Comparison of ENCODE assay signal across 8 cellular contexts in genomic region chr1:118987431-118988185, GRCh38. TPM values are rescaled to one million over a fixed set of nuclear protein-coding genes. Genes with fewer than 3 reads are reported as not detected.
A peak's percentile ranks its signal among the peaks of the same experiment; 100 is the strongest.
DNase-seq lines count a peak whose midpoint lies in the region; ATAC-seq and TF ChIP-seq lines count a peak whose summit lies in the region.

No MANE protein-coding gene starts in this region.

- H3K27me3 Mint-ChIP-seq in CD8-positive, alpha-beta T cell (ENCODE audit: low read depth), result peaks cover 82% of the 10 kb centered on the region
- peaks cover 14% of the 10 kb centered on the region for H3K27me3 Mint-ChIP-seq in HFFc6 (ENCODE audit: insufficient read depth)
- peaks cover 58 to 100% (median 89%) of the 10 kb centered on the region in 5 donors for H3K27me3 Mint-ChIP-seq in naive thymus-derived CD8-positive, alpha-beta T cell

- DNase-seq in CD8-positive, alpha-beta T cell, result no peak
- DNase-seq in HFFc6 (peak; percentile 51), DMS153 treated with DMSO at 0.1 percent for 48 hours (lab: John Stamatoyannopoulos, UW; ENCODE audit: unreplicated experiment) (no peak), HEK293T (ENCODE audit: extremely low spot score) (no peak), head of caudate nucleus (no peak)
- DNase-seq in naive thymus-derived CD8-positive, alpha-beta T cell, result no peak

- peak overlapping the region; percentile 49 for H3K4me3 Mint-ChIP-seq in CD8-positive, alpha-beta T cell
- H3K4me3 Mint-ChIP-seq in HFFc6, result peak overlapping the region; percentile 98
- H3K4me3 Mint-ChIP-seq in naive thymus-derived CD8-positive, alpha-beta T cell, result peak overlapping the region in 9 of 10 donors; percentile 18 to 77 (median 65)

- POLR2A ChIA-PET in CD8-positive, alpha-beta T cell (lab: Charles Lee), result no interaction called here
- POLR2A ChIA-PET in naive thymus-derived CD8-positive, alpha-beta T cell (lab: Charles Lee), result no interaction called here
- POLR2A ChIA-PET in HEK293T (lab: Yijun Ruan, JAX), result no interaction called here

- H3K36me3 ChIP-seq in CD8-positive, alpha-beta T cell (ENCODE audit: insufficient read depth, low read length), result no peaks in the 10 kb centered on the region
- no peaks in the 10 kb centered on the region for H3K36me3 ChIP-seq in duodenal mucosa (ENCODE audit: control insufficient read depth in 1 of 2, insufficient read depth in 2 of 2, low read length in 2 of 2)

- H3K36me3 Mint-ChIP-seq in CD8-positive, alpha-beta T cell, result no peaks in the 10 kb centered on the region
- peaks cover 21% of the 10 kb centered on the region for H3K36me3 Mint-ChIP-seq in HFFc6 (ENCODE audit: low read depth)
- peaks cover 0 to 32% (median 17%) of the 10 kb centered on the region in 3 donors for H3K36me3 Mint-ChIP-seq in naive thymus-derived CD8-positive, alpha-beta T cell

- peaks cover 32% of the 10 kb centered on the region for H3K27me3 ChIP-seq in CD8-positive, alpha-beta T cell (ENCODE audit: insufficient read depth, low read length)
- peaks cover 98 to 100% of the 10 kb centered on the region in 2 donors for H3K27me3 ChIP-seq in duodenal mucosa (ENCODE audit: control insufficient read depth in 1 of 2, insufficient read depth in 2 of 2, low read length in 2 of 2)

- no peaks in the 10 kb centered on the region for H3K9me3 ChIP-seq in CD8-positive, alpha-beta T cell (ENCODE audit: low read length)
- H3K9me3 ChIP-seq in duodenal mucosa (ENCODE audit: control insufficient read depth in 1 of 2, low read length in 2 of 2), result no peaks in the 10 kb centered on the region

- intact Hi-C loops in CD8-positive, alpha-beta T cell (cut with DNase I, micrococcal nuclease), result no loop called here
- intact Hi-C loops in head of caudate nucleus (cut with DNase I), result no loop called here

- H3K27ac Mint-ChIP-seq in CD8-positive, alpha-beta T cell, result no peak overlapping the region
- H3K27ac Mint-ChIP-seq in HFFc6, result peak overlapping the region; percentile 96
- no peak overlapping the region for H3K27ac Mint-ChIP-seq in naive thymus-derived CD8-positive, alpha-beta T cell

- peaks cover 30% of the 10 kb centered on the region for H3K4me1 Mint-ChIP-seq in CD8-positive, alpha-beta T cell (ENCODE audit: low read depth)
- peaks cover 45% of the 10 kb centered on the region for H3K4me1 Mint-ChIP-seq in HFFc6 (ENCODE audit: low read depth)
- H3K4me1 Mint-ChIP-seq in naive thymus-derived CD8-positive, alpha-beta T cell, result peaks cover 24 to 46% (median 35%) of the 10 kb centered on the region in 4 donors

- H3K4me1 ChIP-seq in CD8-positive, alpha-beta T cell (ENCODE audit: insufficient read depth, low read length), result peaks cover 8% of the 10 kb centered on the region
- H3K4me1 ChIP-seq in duodenal mucosa (ENCODE audit: control insufficient read depth in 1 of 2, insufficient read depth in 2 of 2, low read length in 2 of 2), result peaks cover 14 to 20% of the 10 kb centered on the region in 2 donors

- no peaks in the 10 kb centered on the region for H3K9me3 Mint-ChIP-seq in CD8-positive, alpha-beta T cell
- H3K9me3 Mint-ChIP-seq in HFFc6, result peaks cover 6% of the 10 kb centered on the region; the same call in 1 of the 2 replicates
- peaks cover 0 to 33% (median 13%) of the 10 kb centered on the region in 9 donors for H3K9me3 Mint-ChIP-seq in naive thymus-derived CD8-positive, alpha-beta T cell

- CTCF ChIA-PET in CD8-positive, alpha-beta T cell (lab: Charles Lee), result no interaction called here
- CTCF ChIA-PET in HEK293T (lab: Yijun Ruan, JAX), result no interaction called here

- H3K27ac ChIP-seq in CD8-positive, alpha-beta T cell (ENCODE audit: low read depth, low read length), result no peak overlapping the region
- no peak overlapping the region for H3K27ac ChIP-seq in duodenal mucosa (ENCODE audit: low read depth, low read length)

- no peak for TF ChIP-seq CTCF in CD8-positive, alpha-beta T cell (IDR thresholded peaks at IDR 0.05)
- TF ChIP-seq CTCF in HFFc6 (IDR thresholded peaks at IDR 0.05), result no peak; the same call in 1 of the 2 replicates

- H3K4me3 ChIP-seq in CD8-positive, alpha-beta T cell (ENCODE audit: low read depth, low read length), result no peak overlapping the region
- peak overlapping the region; percentile 40 to 51 for H3K4me3 ChIP-seq in duodenal mucosa (ENCODE audit: low read depth in 1 of 2, low read length in 2 of 2)

- ATAC-seq in CD8-positive, alpha-beta T cell, result no peak
- no peak for ATAC-seq in naive thymus-derived CD8-positive, alpha-beta T cell
- ATAC-seq in GM21526 (IDR thresholded peaks at IDR 0.05; ENCODE audit: low FRiP score, unreplicated experiment), result no peak

- H3K9ac ChIP-seq in duodenal mucosa (ENCODE audit: low read depth in 1 of 2, low read length in 2 of 2), result no peak overlapping the region

TF ChIP-seq in HEK293T, 16 proteins besides CTCF, POLR2A, EP300 and RAD21:
- TF ChIP-seq FOXK2 (IDR thresholded peaks at IDR 0.05) (no peak), L3MBTL2 (conservative IDR thresholded peaks at IDR 0.05) (no peak), TARDBP (IDR thresholded peaks at IDR 0.05) (no peak), HDGF (IDR thresholded peaks at IDR 0.05; ENCODE audit: borderline replicate concordance) (no peak), FOXM1 (IDR thresholded peaks at IDR 0.05; ENCODE audit: borderline replicate concordance) (no peak), LEF1 (IDR thresholded peaks at IDR 0.05; ENCODE audit: borderline replicate concordance) (no peak), ARNT (IDR thresholded peaks at IDR 0.05) (no peak)

RNA-seq across cellular contexts. Expression of gene TBX15, which starts 0.5 kb away (rescaled TPM):
- total RNA-seq in CD8-positive, alpha-beta T cell, result under 1 TPM; 0.11 to 0.17 TPM
- total RNA-seq in HFFc6 (2021; fragmentation: NEBNext Ultra II Directional; extraction: Animal tissue kit (Norgen Biotek cat#: 25700)), result 10 to 100 TPM in 3 of 6 experiments, 1 to 10 TPM in 3; 5.3 to 12.2 (median 10.0) TPM
- not detected for total RNA-seq in naive thymus-derived CD8-positive, alpha-beta T cell
- polyA plus RNA-seq in naive thymus-derived CD8-positive, alpha-beta T cell, result not detected

Comparison
In these comparisons a context has a peak if more than half of its experiments do, and no peak if none do; other contexts are left out.
1. RNA of gene TBX15, which starts 0.5 kb away (total RNA-seq): 5.3 to 12.2 TPM in HFFc6; 0.11 to 0.17 TPM in CD8-positive, alpha-beta T cell and not detected in naive thymus-derived CD8-positive, alpha-beta T cell; every median in the first group is over 4 times any median in the second.
2. Peak in every context shown above with its lines, with median percentiles within 50 percentile points of each other: H3K4me3 Mint-ChIP-seq.